Comparison of ENCODE assay signal across 1 cellular context in genomic region chr5:40414922-40415321, GRCh38.
TF ChIP-seq lines count a peak whose summit lies in the region.

No MANE protein-coding gene starts in this region.

TF ChIP-seq in IMR-90, 13 proteins besides CTCF, POLR2A, EP300 and RAD21 (continued from another document):
- no peak for TF ChIP-seq NFE2L2 (IDR thresholded peaks at IDR 0.05; ENCODE audit: low read depth, low read length)
- no peak for TF ChIP-seq RFX5 (IDR thresholded peaks at IDR 0.05; ENCODE audit: low read depth, low read length)
TF ChIP-seq in IMR-90: peak in this region for 0.
